1 cellular context compared by ENCODE assay signal in the genomic region with DNA sequence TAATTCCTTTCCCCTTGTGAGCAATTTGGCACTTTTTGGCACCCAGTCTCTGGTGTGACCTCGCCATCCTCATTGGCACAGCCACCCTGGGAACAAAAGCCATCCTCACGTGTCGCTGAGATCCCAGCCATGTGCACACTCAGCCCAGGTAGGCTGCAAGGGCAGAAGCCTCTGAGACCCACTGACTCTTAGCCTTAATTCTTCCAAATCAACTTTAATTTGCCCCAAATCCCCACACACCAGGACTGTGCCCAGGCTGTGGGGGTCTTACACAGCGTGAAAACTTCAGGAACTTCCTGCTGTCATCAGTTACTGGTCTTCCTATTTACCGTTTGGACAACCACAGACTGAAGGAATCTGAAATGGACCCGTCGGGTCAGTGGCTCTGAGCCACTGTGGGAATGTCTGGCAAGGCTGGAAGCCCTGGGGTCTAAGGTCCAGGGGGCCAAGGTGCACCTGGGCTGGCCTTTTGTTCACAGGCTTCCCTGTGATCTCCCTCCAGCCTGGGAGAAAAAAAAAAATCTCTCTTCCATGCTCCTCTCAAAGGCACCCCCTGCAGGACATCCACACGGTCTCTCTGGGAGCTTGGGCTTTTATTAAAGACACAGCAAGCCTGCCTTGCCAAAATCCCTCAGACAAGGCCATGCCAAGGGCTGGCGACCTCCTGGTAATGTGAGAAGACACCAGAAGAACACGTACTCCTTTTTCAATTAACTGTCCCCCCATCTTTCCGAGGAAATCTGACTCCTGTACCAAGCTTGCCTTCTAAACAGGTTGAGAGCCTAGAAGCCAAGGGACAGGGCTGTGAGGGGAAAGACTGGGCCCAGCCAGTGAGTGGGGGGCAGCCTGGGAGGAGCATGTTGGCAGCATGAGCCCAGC.
TF ChIP-seq lines count a peak whose summit lies in the region.

No MANE protein-coding gene starts in this region.

TF ChIP-seq in HepG2, 621 proteins besides CTCF, POLR2A, EP300 and RAD21 (continued from another document and continues in another):
- TF ChIP-seq, protein P1, sequence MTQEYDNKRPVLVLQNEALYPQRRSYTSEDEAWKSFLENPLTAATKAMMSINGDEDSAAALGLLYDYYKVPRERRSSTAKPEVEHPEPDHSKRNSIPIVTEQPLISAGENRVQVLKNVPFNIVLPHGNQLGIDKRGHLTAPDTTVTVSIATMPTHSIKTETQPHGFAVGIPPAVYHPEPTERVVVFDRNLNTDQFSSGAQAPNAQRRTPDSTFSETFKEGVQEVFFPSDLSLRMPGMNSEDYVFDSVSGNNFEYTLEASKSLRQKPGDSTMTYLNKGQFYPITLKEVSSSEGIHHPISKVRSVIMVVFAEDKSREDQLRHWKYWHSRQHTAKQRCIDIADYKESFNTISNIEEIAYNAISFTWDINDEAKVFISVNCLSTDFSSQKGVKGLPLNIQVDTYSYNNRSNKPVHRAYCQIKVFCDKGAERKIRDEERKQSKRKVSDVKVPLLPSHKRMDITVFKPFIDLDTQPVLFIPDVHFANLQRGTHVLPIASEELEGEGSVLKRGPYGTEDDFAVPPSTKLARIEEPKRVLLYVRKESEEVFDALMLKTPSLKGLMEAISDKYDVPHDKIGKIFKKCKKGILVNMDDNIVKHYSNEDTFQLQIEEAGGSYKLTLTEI (CRISPR knock-in tag; conservative IDR thresholded peaks at IDR 0.05): no peak
- TF ChIP-seq NCOA5 (CRISPR knock-in tag; IDR thresholded peaks at IDR 0.05) (no peak), ZNF24 (IDR thresholded peaks at IDR 0.05) (0 out of 2 replicates have a peak, but pooled peaks have one; percentile 48), MED8 (CRISPR knock-in tag; IDR thresholded peaks at IDR 0.05; ENCODE audit: insufficient replicate concordance) (no peak), TRIM24 (CRISPR knock-in tag; IDR thresholded peaks at IDR 0.05) (no peak), ZNF883 (CRISPR knock-in tag; IDR thresholded peaks at IDR 0.05; ENCODE audit: not compliant biosample characterization) (peak; percentile 38), RFX3 (CRISPR knock-in tag; IDR thresholded peaks at IDR 0.05) (no peak), PTBP1 (IDR thresholded peaks at IDR 0.05; ENCODE audit: low read depth, low read length, poor library complexity, severe bottlenecking) (no peak), SPEN (CRISPR knock-in tag; IDR thresholded peaks at IDR 0.05; ENCODE audit: low read depth) (peak; percentile 90; the same call in 1 of the 2 replicates), IKZF1 (IDR thresholded peaks at IDR 0.05) (no peak), ZNF75D (CRISPR knock-in tag; IDR thresholded peaks at IDR 0.05; ENCODE audit: borderline replicate concordance) (no peak), ASH2L (IDR thresholded peaks at IDR 0.05; ENCODE audit: insufficient read length, low read depth, low read length) (peak; percentile 81), SMAD1 (CRISPR knock-in tag; IDR thresholded peaks at IDR 0.05; ENCODE audit: borderline replicate concordance, low read depth) (0 out of 2 replicates have a peak, but pooled peaks have one; percentile 22), SRSF9 (IDR thresholded peaks at IDR 0.05; ENCODE audit: borderline replicate concordance, insufficient read depth, low read depth, low read length, poor library complexity, severe bottlenecking) (no peak), NFKBIZ (CRISPR knock-in tag; IDR thresholded peaks at IDR 0.05) (no peak; the same call in 1 of the 2 replicates), PHF21A (CRISPR knock-in tag; IDR thresholded peaks at IDR 0.05) (peak; percentile 96), KDM6A (CRISPR knock-in tag; IDR thresholded peaks at IDR 0.05; ENCODE audit: low read depth) (peak; percentile 70; the same call in 1 of the 2 replicates), ZC3H4 (CRISPR knock-in tag; IDR thresholded peaks at IDR 0.05; ENCODE audit: borderline replicate concordance) (no peak), ZNF331 (CRISPR knock-in tag; IDR thresholded peaks at IDR 0.05) (peak; percentile 80), SNAPC2 (CRISPR knock-in tag; IDR thresholded peaks at IDR 0.05) (no peak), CBX5 (CRISPR knock-in tag; IDR thresholded peaks at IDR 0.05; ENCODE audit: borderline replicate concordance) (peak; percentile 84; the same call in 1 of the 2 replicates), CEBPG (CRISPR knock-in tag; IDR thresholded peaks at IDR 0.05) (peak; percentile 28; the same call in 1 of the 2 replicates), NFYB (CRISPR knock-in tag; IDR thresholded peaks at IDR 0.05) (no peak), ZNF7 (CRISPR knock-in tag; IDR thresholded peaks at IDR 0.05) (no peak), ZNF660 (CRISPR knock-in tag; IDR thresholded peaks at IDR 0.05; ENCODE audit: borderline replicate concordance, low read depth) (no peak), ZNF644 (CRISPR knock-in tag; IDR thresholded peaks at IDR 0.05; ENCODE audit: low read depth) (peak; percentile 83), HNF4G (IDR thresholded peaks at IDR 0.05; ENCODE audit: borderline replicate concordance, low read depth, low read length) (peak; percentile 99), HNF4G (CRISPR knock-in tag; IDR thresholded peaks at IDR 0.05; ENCODE audit: borderline replicate concordance, low read depth) (peak; percentile 98), ZNF468 (CRISPR knock-in tag; IDR thresholded peaks at IDR 0.05) (no peak), ZNF274 (CRISPR knock-in tag; IDR thresholded peaks at IDR 0.05) (no peak), ZNF530 (CRISPR knock-in tag; IDR thresholded peaks at IDR 0.05; ENCODE audit: low read depth) (no peak), ZNF121 (CRISPR knock-in tag; IDR thresholded peaks at IDR 0.05) (no peak), ZNF616 (CRISPR knock-in tag; IDR thresholded peaks at IDR 0.05; ENCODE audit: low read depth) (no peak), SMAD3 (CRISPR knock-in tag; IDR thresholded peaks at IDR 0.05) (peak; percentile 90), NR2F1 (CRISPR knock-in tag; IDR thresholded peaks at IDR 0.05) (peak; percentile 72 to 76), EEA1 (CRISPR knock-in tag; IDR thresholded peaks at IDR 0.05; ENCODE audit: borderline replicate concordance) (no peak)
- TF ChIP-seq, protein P2, sequence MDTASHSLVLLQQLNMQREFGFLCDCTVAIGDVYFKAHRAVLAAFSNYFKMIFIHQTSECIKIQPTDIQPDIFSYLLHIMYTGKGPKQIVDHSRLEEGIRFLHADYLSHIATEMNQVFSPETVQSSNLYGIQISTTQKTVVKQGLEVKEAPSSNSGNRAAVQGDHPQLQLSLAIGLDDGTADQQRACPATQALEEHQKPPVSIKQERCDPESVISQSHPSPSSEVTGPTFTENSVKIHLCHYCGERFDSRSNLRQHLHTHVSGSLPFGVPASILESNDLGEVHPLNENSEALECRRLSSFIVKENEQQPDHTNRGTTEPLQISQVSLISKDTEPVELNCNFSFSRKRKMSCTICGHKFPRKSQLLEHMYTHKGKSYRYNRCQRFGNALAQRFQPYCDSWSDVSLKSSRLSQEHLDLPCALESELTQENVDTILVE (CRISPR knock-in tag; IDR thresholded peaks at IDR 0.05): peak; percentile 83; the same call in 1 of the 2 replicates
- TF ChIP-seq, protein P3, sequence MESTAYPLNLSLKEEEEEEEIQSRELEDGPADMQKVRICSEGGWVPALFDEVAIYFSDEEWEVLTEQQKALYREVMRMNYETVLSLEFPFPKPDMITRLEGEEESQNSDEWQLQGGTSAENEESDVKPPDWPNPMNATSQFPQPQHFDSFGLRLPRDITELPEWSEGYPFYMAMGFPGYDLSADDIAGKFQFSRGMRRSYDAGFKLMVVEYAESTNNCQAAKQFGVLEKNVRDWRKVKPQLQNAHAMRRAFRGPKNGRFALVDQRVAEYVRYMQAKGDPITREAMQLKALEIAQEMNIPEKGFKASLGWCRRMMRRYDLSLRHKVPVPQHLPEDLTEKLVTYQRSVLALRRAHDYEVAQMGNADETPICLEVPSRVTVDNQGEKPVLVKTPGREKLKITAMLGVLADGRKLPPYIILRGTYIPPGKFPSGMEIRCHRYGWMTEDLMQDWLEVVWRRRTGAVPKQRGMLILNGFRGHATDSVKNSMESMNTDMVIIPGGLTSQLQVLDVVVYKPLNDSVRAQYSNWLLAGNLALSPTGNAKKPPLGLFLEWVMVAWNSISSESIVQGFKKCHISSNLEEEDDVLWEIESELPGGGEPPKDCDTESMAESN (CRISPR knock-in tag; conservative IDR thresholded peaks at IDR 0.05): no peak; the same call in 1 of the 2 replicates
- TF ChIP-seq, protein P4, sequence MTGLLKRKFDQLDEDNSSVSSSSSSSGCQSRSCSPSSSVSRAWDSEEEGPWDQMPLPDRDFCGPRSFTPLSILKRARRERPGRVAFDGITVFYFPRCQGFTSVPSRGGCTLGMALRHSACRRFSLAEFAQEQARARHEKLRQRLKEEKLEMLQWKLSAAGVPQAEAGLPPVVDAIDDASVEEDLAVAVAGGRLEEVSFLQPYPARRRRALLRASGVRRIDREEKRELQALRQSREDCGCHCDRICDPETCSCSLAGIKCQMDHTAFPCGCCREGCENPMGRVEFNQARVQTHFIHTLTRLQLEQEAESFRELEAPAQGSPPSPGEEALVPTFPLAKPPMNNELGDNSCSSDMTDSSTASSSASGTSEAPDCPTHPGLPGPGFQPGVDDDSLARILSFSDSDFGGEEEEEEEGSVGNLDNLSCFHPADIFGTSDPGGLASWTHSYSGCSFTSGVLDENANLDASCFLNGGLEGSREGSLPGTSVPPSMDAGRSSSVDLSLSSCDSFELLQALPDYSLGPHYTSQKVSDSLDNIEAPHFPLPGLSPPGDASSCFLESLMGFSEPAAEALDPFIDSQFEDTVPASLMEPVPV (CRISPR knock-in tag; IDR thresholded peaks at IDR 0.05): no peak
- TF ChIP-seq, protein P5, sequence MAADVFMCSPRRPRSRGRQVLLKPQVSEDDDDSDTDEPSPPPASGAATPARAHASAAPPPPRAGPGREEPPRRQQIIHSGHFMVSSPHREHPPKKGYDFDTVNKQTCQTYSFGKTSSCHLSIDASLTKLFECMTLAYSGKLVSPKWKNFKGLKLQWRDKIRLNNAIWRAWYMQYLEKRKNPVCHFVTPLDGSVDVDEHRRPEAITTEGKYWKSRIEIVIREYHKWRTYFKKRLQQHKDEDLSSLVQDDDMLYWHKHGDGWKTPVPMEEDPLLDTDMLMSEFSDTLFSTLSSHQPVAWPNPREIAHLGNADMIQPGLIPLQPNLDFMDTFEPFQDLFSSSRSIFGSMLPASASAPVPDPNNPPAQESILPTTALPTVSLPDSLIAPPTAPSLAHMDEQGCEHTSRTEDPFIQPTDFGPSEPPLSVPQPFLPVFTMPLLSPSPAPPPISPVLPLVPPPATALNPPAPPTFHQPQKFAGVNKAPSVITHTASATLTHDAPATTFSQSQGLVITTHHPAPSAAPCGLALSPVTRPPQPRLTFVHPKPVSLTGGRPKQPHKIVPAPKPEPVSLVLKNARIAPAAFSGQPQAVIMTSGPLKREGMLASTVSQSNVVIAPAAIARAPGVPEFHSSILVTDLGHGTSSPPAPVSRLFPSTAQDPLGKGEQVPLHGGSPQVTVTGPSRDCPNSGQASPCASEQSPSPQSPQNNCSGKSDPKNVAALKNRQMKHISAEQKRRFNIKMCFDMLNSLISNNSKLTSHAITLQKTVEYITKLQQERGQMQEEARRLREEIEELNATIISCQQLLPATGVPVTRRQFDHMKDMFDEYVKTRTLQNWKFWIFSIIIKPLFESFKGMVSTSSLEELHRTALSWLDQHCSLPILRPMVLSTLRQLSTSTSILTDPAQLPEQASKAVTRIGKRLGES (CRISPR knock-in tag; IDR thresholded peaks at IDR 0.05; ENCODE audit: borderline replicate concordance): no peak
- TF ChIP-seq, protein P6, sequence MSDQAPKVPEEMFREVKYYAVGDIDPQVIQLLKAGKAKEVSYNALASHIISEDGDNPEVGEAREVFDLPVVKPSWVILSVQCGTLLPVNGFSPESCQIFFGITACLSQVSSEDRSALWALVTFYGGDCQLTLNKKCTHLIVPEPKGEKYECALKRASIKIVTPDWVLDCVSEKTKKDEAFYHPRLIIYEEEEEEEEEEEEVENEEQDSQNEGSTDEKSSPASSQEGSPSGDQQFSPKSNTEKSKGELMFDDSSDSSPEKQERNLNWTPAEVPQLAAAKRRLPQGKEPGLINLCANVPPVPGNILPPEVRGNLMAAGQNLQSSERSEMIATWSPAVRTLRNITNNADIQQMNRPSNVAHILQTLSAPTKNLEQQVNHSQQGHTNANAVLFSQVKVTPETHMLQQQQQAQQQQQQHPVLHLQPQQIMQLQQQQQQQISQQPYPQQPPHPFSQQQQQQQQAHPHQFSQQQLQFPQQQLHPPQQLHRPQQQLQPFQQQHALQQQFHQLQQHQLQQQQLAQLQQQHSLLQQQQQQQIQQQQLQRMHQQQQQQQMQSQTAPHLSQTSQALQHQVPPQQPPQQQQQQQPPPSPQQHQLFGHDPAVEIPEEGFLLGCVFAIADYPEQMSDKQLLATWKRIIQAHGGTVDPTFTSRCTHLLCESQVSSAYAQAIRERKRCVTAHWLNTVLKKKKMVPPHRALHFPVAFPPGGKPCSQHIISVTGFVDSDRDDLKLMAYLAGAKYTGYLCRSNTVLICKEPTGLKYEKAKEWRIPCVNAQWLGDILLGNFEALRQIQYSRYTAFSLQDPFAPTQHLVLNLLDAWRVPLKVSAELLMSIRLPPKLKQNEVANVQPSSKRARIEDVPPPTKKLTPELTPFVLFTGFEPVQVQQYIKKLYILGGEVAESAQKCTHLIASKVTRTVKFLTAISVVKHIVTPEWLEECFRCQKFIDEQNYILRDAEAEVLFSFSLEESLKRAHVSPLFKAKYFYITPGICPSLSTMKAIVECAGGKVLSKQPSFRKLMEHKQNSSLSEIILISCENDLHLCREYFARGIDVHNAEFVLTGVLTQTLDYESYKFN (CRISPR knock-in tag; conservative IDR thresholded peaks at IDR 0.05): peak; percentile 96
- TF ChIP-seq, protein P7, sequence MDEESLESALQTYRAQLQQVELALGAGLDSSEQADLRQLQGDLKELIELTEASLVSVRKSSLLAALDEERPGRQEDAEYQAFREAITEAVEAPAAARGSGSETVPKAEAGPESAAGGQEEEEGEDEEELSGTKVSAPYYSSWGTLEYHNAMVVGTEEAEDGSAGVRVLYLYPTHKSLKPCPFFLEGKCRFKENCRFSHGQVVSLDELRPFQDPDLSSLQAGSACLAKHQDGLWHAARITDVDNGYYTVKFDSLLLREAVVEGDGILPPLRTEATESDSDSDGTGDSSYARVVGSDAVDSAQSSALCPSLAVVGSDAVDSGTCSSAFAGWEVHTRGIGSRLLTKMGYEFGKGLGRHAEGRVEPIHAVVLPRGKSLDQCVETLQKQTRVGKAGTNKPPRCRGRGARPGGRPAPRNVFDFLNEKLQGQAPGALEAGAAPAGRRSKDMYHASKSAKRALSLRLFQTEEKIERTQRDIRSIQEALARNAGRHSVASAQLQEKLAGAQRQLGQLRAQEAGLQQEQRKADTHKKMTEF (CRISPR knock-in tag; IDR thresholded peaks at IDR 0.05): peak; percentile 93
- TF ChIP-seq, protein P8, sequence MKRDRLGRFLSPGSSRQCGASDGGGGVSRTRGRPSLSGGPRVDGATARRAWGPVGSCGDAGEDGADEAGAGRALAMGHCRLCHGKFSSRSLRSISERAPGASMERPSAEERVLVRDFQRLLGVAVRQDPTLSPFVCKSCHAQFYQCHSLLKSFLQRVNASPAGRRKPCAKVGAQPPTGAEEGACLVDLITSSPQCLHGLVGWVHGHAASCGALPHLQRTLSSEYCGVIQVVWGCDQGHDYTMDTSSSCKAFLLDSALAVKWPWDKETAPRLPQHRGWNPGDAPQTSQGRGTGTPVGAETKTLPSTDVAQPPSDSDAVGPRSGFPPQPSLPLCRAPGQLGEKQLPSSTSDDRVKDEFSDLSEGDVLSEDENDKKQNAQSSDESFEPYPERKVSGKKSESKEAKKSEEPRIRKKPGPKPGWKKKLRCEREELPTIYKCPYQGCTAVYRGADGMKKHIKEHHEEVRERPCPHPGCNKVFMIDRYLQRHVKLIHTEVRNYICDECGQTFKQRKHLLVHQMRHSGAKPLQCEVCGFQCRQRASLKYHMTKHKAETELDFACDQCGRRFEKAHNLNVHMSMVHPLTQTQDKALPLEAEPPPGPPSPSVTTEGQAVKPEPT (CRISPR knock-in tag; IDR thresholded peaks at IDR 0.05; ENCODE audit: low read depth): no peak
